ENCODE assay signal across 30 cellular contexts in genomic region chr16:19560078-19560477, GRCh38.
"Had no signal": no experiment of that assay in that cellular context is flagged by ENCODE, and none has a peak within 500 bp of the region (broad histone marks: within the 10 kb centered on the region; RNA-seq: fewer than 3 reads in every experiment).

No MANE protein-coding gene starts in this region.

- H3K27ac ChIP-seq: ascending aorta, cardiac muscle cell, VCaP had no signal

- H3K9me3 Mint-ChIP-seq: activated CD4-positive, alpha-beta T cell treated with anti-CD3 and anti-CD28 coated beads, Interleukin-2, amount 10 ng/mL, durations not matched to agents 24 days and 14 days; activated naive CD8-positive, alpha-beta T cell treated with anti-CD3 and anti-CD28 coated beads, Interleukin-2, amount 50 U/mL, for 24 hours; activated T-helper 17 cell treated with anti-CD3 and anti-CD28 coated beads, Interleukin-2, amount 50 U/mL, for 72 hours; central memory CD8-positive, alpha-beta T cell had no signal

- FAIRE-seq: bronchial epithelial cell, TTC549 had no signal

- H3K27me3 ChIP-seq: ascending aorta, cardiac muscle cell had no signal

- ATAC-seq: activated CD8-positive, alpha-beta T cell treated with anti-CD3 and anti-CD28 coated beads for 36 hours; activated naive CD8-positive, alpha-beta T cell treated with anti-CD3 and anti-CD28 coated beads, Interleukin-2, amount 50 U/mL, for 24 hours; activated T-cell treated with anti-CD3 and anti-CD28 coated beads, Interleukin-2, amount 50 U/mL, for 4 hours; activated T-cell treated with anti-CD3 and anti-CD28 coated beads, Interleukin-2, amount 50 U/mL, for 72 hours; activated T-helper 17 cell treated with anti-CD3 and anti-CD28 coated beads, Interleukin-2, amount 50 U/mL, for 72 hours; T-cell; T-helper 17 cell had no signal

- H3K4me3 Mint-ChIP-seq: activated B cell treated with CpG ODN at 0.5 μM for 24 hours; activated CD4-positive, alpha-beta memory T cell treated with anti-CD3 and anti-CD28 coated beads for 36 hours; activated CD4-positive, alpha-beta T cell treated with anti-CD3 and anti-CD28 coated beads, Interleukin-2, amount 10 ng/mL, durations not matched to agents 24 days and 14 days; activated CD8-positive, alpha-beta T cell treated with anti-CD3 and anti-CD28 coated beads for 36 hours; activated naive CD4-positive, alpha-beta T cell treated with anti-CD3 and anti-CD28 coated beads for 36 hours; activated naive CD8-positive, alpha-beta T cell; activated naive CD8-positive, alpha-beta T cell treated with anti-CD3 and anti-CD28 coated beads, Interleukin-2, amount 10 ng/mL, durations not matched to agents 7 days and 5 days; activated naive CD8-positive, alpha-beta T cell treated with anti-CD3 and anti-CD28 coated beads, Interleukin-2, amount 50 U/mL, for 24 hours; activated T-cell treated with anti-CD3 and anti-CD28 coated beads, Interleukin-2, amount 50 U/mL, for 4 hours; activated T-cell treated with anti-CD3 and anti-CD28 coated beads, Interleukin-2, amount 50 U/mL, for 72 hours; activated T-helper 1 cell treated with anti-CD3 and anti-CD28 coated beads, Interleukin-12 subunit alpha, Interleukin-12 subunit beta, Interleukin-2, Interleukin-4 antibody, amounts not matched to agents 30 ng/mL and 10 ng/mL and 1 ng/mL, durations not matched to agents 14 hours and 24 hours and 36 hours; activated T-helper 17 cell treated with anti-CD3 and anti-CD28 coated beads, Interleukin-2, amount 50 U/mL, for 72 hours; central memory CD8-positive, alpha-beta T cell; T-cell; T-helper 17 cell had no signal

- DNase-seq: activated B cell treated with CpG ODN at 0.5 μM for 24 hours; activated CD4-positive, alpha-beta memory T cell treated with anti-CD3 and anti-CD28 coated beads for 36 hours; activated CD4-positive, alpha-beta T cell treated with anti-CD3 and anti-CD28 coated beads, Interleukin-2, amount 50 U/mL, for 1 hour; activated CD4-positive, alpha-beta T cell treated with anti-CD3 and anti-CD28 coated beads, Interleukin-2, amount 50 U/mL, for 4 hours; activated CD4-positive, CD25-positive, alpha-beta regulatory T cell treated with anti-CD3 and anti-CD28 coated beads, Interleukin-2, amount 50 U/mL, for 72 hours; activated CD8-positive, alpha-beta memory T cell treated with anti-CD3 and anti-CD28 coated beads, Interleukin-2, amount 50 U/mL, for 4 hours; activated effector memory CD4-positive, alpha-beta T cell treated with anti-CD3 and anti-CD28 coated beads, Interleukin-2, amount 50 U/mL, for 16 hours; activated naive CD4-positive, alpha-beta T cell; activated naive CD4-positive, alpha-beta T cell treated with anti-CD3 and anti-CD28 coated beads, Interleukin-2, amount 50 U/mL, for 16 hours; activated naive CD8-positive, alpha-beta T cell treated with anti-CD3 and anti-CD28 coated beads, Interleukin-2, amount 10 ng/mL, durations not matched to agents 7 days and 5 days; activated T-cell treated with anti-CD3 and anti-CD28 coated beads, Interleukin-2, amount 50 U/mL, for 1 hour; activated T-cell treated with anti-CD3 and anti-CD28 coated beads, Interleukin-2, amount 50 U/mL, for 4 hours; T-helper 17 cell; T1000 had no signal

- H3K27me3 Mint-ChIP-seq: activated B cell treated with CpG ODN at 0.5 μM for 24 hours; activated CD4-positive, alpha-beta memory T cell treated with anti-CD3 and anti-CD28 coated beads for 36 hours; activated CD4-positive, alpha-beta T cell treated with anti-CD3 and anti-CD28 coated beads, Interleukin-2, amount 10 ng/mL, durations not matched to agents 24 days and 14 days; activated CD8-positive, alpha-beta T cell treated with anti-CD3 and anti-CD28 coated beads for 36 hours; activated naive CD8-positive, alpha-beta T cell; activated naive CD8-positive, alpha-beta T cell treated with anti-CD3 and anti-CD28 coated beads, Interleukin-2, amount 10 ng/mL, durations not matched to agents 7 days and 5 days; activated naive CD8-positive, alpha-beta T cell treated with anti-CD3 and anti-CD28 coated beads, Interleukin-2, amount 50 U/mL, for 24 hours; activated T-helper 17 cell treated with anti-CD3 and anti-CD28 coated beads, Interleukin-2, amount 50 U/mL, for 72 hours; brain; central memory CD8-positive, alpha-beta T cell; T-cell; T-helper 17 cell had no signal

- H3K4me3 ChIP-seq: ascending aorta, cardiac muscle cell had no signal

- H3K36me3 ChIP-seq: cardiac muscle cell had no signal

- H3K27ac Mint-ChIP-seq: activated B cell treated with CpG ODN at 0.5 μM for 24 hours; activated CD4-positive, alpha-beta memory T cell treated with anti-CD3 and anti-CD28 coated beads for 36 hours; activated CD4-positive, alpha-beta T cell treated with anti-CD3 and anti-CD28 coated beads, Interleukin-2, amount 10 ng/mL, durations not matched to agents 24 days and 14 days; activated CD8-positive, alpha-beta T cell treated with anti-CD3 and anti-CD28 coated beads for 36 hours; activated naive CD4-positive, alpha-beta T cell treated with anti-CD3 and anti-CD28 coated beads for 36 hours; activated naive CD8-positive, alpha-beta T cell; activated naive CD8-positive, alpha-beta T cell treated with anti-CD3 and anti-CD28 coated beads, Interleukin-2, amount 10 ng/mL, durations not matched to agents 7 days and 5 days; activated naive CD8-positive, alpha-beta T cell treated with anti-CD3 and anti-CD28 coated beads, Interleukin-2, amount 50 U/mL, for 24 hours; activated T-cell treated with anti-CD3 and anti-CD28 coated beads, Interleukin-2, amount 50 U/mL, for 72 hours; activated T-helper 1 cell treated with anti-CD3 and anti-CD28 coated beads, Interleukin-12 subunit alpha, Interleukin-12 subunit beta, Interleukin-2, Interleukin-4 antibody, amounts not matched to agents 30 ng/mL and 10 ng/mL and 1 ng/mL, durations not matched to agents 14 hours and 24 hours and 36 hours; activated T-helper 17 cell treated with anti-CD3 and anti-CD28 coated beads, Interleukin-2, amount 50 U/mL, for 72 hours; T-cell had no signal

- H3K9me3 ChIP-seq: ascending aorta had no signal
